ENCODE assay signal across 1 cellular context in the genomic region with DNA sequence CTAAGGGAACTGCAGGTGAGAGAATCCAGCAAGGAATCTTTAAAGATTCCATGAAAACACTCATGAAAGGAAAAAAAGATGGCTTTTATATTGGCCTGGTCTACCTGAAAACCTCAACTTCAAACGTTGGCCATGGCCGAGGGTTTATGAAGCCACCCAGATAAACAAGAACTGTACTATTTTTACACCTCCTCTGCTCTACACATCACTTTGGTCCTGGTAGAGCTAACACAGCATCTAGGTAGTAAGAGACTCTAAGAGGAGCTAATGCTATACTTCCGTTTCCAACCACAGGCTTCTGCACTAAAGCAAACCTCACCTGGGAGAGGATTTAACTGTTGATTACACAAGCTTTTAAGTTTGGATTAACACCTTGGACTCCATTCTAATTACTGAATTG.
TF ChIP-seq lines count a peak whose summit lies in the region.

No MANE protein-coding gene starts in this region.

TF ChIP-seq in GM23338, 12 proteins besides CTCF, POLR2A, EP300 and RAD21 (continued from another document):
- TF ChIP-seq ZNF462 (CRISPR knock-in tag; IDR thresholded peaks at IDR 0.05) (no peak), STAT1 (IDR thresholded peaks at IDR 0.05; ENCODE audit: unreplicated experiment) (no peak), REST (IDR thresholded peaks at IDR 0.05; ENCODE audit: unreplicated experiment) (no peak), ZNF331 (CRISPR knock-in tag; IDR thresholded peaks at IDR 0.05; ENCODE audit: low read depth) (no peak), EZH2phosphoT487 (IDR thresholded peaks at IDR 0.05; ENCODE audit: unreplicated experiment) (no peak), EZH2 (IDR thresholded peaks at IDR 0.05; ENCODE audit: low read depth, unreplicated experiment) (no peak)
- TF ChIP-seq, protein P1, sequence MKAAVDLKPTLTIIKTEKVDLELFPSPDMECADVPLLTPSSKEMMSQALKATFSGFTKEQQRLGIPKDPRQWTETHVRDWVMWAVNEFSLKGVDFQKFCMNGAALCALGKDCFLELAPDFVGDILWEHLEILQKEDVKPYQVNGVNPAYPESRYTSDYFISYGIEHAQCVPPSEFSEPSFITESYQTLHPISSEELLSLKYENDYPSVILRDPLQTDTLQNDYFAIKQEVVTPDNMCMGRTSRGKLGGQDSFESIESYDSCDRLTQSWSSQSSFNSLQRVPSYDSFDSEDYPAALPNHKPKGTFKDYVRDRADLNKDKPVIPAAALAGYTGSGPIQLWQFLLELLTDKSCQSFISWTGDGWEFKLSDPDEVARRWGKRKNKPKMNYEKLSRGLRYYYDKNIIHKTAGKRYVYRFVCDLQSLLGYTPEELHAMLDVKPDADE (IDR thresholded peaks at IDR 0.05), result no peak
